13 cellular contexts compared by ENCODE assay signal in genomic region chr7:20201380-20201779, GRCh38. TPM values are rescaled to one million over a fixed set of nuclear protein-coding genes. Genes with fewer than 3 reads are reported as not detected.
DNase-seq lines count a peak whose midpoint lies in the region; ATAC-seq, FAIRE-seq and TF ChIP-seq lines count a peak whose summit lies in the region.
"Had no signal": no experiment of that assay in that cellular context is flagged by ENCODE, and none has a peak within 500 bp of the region (broad histone marks: within the 10 kb centered on the region; RNA-seq: fewer than 3 reads in every experiment).

No MANE protein-coding gene starts in this region.

- no peak for TF ChIP-seq RAD21 in SK-N-SH (IDR thresholded peaks at IDR 0.05; ENCODE audit: low read length)

- TF ChIP-seq CTCF in kidney (IDR thresholded peaks at IDR 0.05; ENCODE audit: borderline replicate concordance, extremely low read depth, insufficient read depth) = no peak
- no peak for TF ChIP-seq CTCF in SK-N-SH (IDR thresholded peaks at IDR 0.05)

- no peak for FAIRE-seq in kidney (lab: Jason Lieb, UNC)
- FAIRE-seq: pancreas had no signal

- no peaks in the 10 kb centered on the region for H4K20me1 ChIP-seq in SK-N-SH (ENCODE audit: insufficient read depth)

- H2AFZ ChIP-seq in SK-N-SH (ENCODE audit: low read depth) = no peak overlapping the region

- H3K9ac ChIP-seq in kidney (ENCODE audit: low read length in 2 of 2) (no peak overlapping the region), SK-N-SH (no peak overlapping the region)

- H3K27me3 Mint-ChIP-seq in activated CD4-positive, alpha-beta memory T cell treated with anti-CD3 and anti-CD28 coated beads, Interleukin-2, amount 10 ng/mL, durations not matched to agents 7 days and 5 days = no peaks in the 10 kb centered on the region
- H3K27me3 Mint-ChIP-seq: activated naive CD8-positive, alpha-beta T cell; CD4-positive, CD25-positive, alpha-beta regulatory T cell had no signal

- no peak overlapping the region for H3K4me3 Mint-ChIP-seq in activated CD4-positive, alpha-beta memory T cell treated with anti-CD3 and anti-CD28 coated beads, Interleukin-2, amount 10 ng/mL, durations not matched to agents 7 days and 5 days
- H3K4me3 Mint-ChIP-seq: activated naive CD8-positive, alpha-beta T cell; CD4-positive, CD25-positive, alpha-beta regulatory T cell had no signal

- H3K9me3 ChIP-seq in kidney (ENCODE audit: control insufficient read depth in 1 of 2, low read length in 2 of 2) = no peaks in the 10 kb centered on the region
- no peaks in the 10 kb centered on the region for H3K9me3 ChIP-seq in SK-N-SH
- H3K9me3 ChIP-seq: pancreas had no signal

- no peaks in the 10 kb centered on the region for H3K4me1 Mint-ChIP-seq in activated CD4-positive, alpha-beta memory T cell treated with anti-CD3 and anti-CD28 coated beads, Interleukin-2, amount 10 ng/mL, durations not matched to agents 7 days and 5 days

- H3K36me3 ChIP-seq in kidney (ENCODE audit: control insufficient read depth in 1 of 2, insufficient read depth in 2 of 2, low read length in 2 of 2) (no peaks in the 10 kb centered on the region), SK-N-SH (replicated peaks in 1 of 2; ENCODE audit: control insufficient read depth in 1 of 2, insufficient read depth in 2 of 2, low read length in 1 of 2) (no peaks in the 10 kb centered on the region)
- H3K36me3 ChIP-seq: pancreas had no signal

- H3K9me3 Mint-ChIP-seq in activated CD4-positive, alpha-beta memory T cell treated with anti-CD3 and anti-CD28 coated beads, Interleukin-2, amount 10 ng/mL, durations not matched to agents 7 days and 5 days = no peaks in the 10 kb centered on the region

- H3K9me2 ChIP-seq in SK-N-SH = no peaks in the 10 kb centered on the region

- H3K27ac ChIP-seq in kidney (ENCODE audit: low read depth in 2 of 2, low read length in 2 of 2) (peak overlapping the region; percentile 9 to 77), SK-N-SH (ENCODE audit: low read depth in 2 of 2, low read length in 1 of 2) (no peak overlapping the region)

- TF ChIP-seq EP300 in SK-N-SH (IDR thresholded peaks at IDR 0.05; ENCODE audit: borderline replicate concordance in 1 of 2, low read depth in 1 of 2, low read length in 1 of 2) = no peak

- intact Hi-C loops in kidney (cut with DNase I) = no loop called here

- no peak overlapping the region for H3K4me2 ChIP-seq in SK-N-SH

- no peak overlapping the region for H3K4me3 ChIP-seq in kidney (ENCODE audit: low read length in 2 of 2)
- H3K4me3 ChIP-seq in SK-N-SH (ENCODE audit: low read depth in 2 of 2, low read length in 1 of 2) = no peak overlapping the region
- H3K4me3 ChIP-seq: pancreas had no signal

- 67% methylated on average over 3 of the region's 3 CpGs for WGBS in SK-N-SH (ENCODE audit: low lambda C conversion rate)

- CTCF ChIA-PET in SK-N-SH (lab: Yijun Ruan, JAX) = no interaction called here
- CTCF ChIA-PET in activated CD4-positive, alpha-beta memory T cell treated with anti-CD3 and anti-CD28 coated beads, Interleukin-2, amount 10 ng/mL, durations not matched to agents 7 days and 5 days (lab: Charles Lee) = no interaction called here

- peaks cover 7 to 23% of the 10 kb centered on the region in 2 donors for H3K4me1 ChIP-seq in kidney (ENCODE audit: control insufficient read depth in 1 of 2, insufficient read depth in 1 of 2, low read depth in 1 of 2, low read length in 2 of 2)
- peaks cover 0 to 9% of the 10 kb centered on the region in 2 experiments; a peak in 2 of 4 replicates for H3K4me1 ChIP-seq in SK-N-SH (ENCODE audit: control insufficient read depth in 1 of 2, insufficient read depth in 2 of 2, low read depth in 1 of 2, low read length in 1 of 2)

- ATAC-seq in GM21423 (IDR thresholded peaks at IDR 0.05; ENCODE audit: unreplicated experiment) (peak; percentile 35), HG02885 (IDR thresholded peaks at IDR 0.05; ENCODE audit: poor library complexity, unreplicated experiment) (no peak)

- POLR2A ChIA-PET in SK-N-SH (lab: Yijun Ruan, JAX) = no interaction called here
- POLR2A ChIA-PET in activated CD4-positive, alpha-beta memory T cell treated with anti-CD3 and anti-CD28 coated beads, Interleukin-2, amount 10 ng/mL, durations not matched to agents 7 days and 5 days (lab: Charles Lee) = no interaction called here

- peaks cover 7% of the 10 kb centered on the region for H3F3A ChIP-seq in SK-N-SH (replicated peaks; ENCODE audit: insufficient read depth)

- DNase-seq in GDM1 (lab: John Stamatoyannopoulos, UW) = peak; percentile 34
- DNase-seq in KG1 (lab: John Stamatoyannopoulos, UW) = peak; percentile 62
- DNase-seq in kidney = no peak
- DNase-seq in SK-N-SH = no peak
- DNase-seq in T-helper 2 cell = no peak
- DNase-seq in activated CD4-positive, alpha-beta memory T cell treated with anti-CD3 and anti-CD28 coated beads, Interleukin-2, amount 10 ng/mL, durations not matched to agents 7 days and 5 days = no peak
- DNase-seq: CD4-positive, CD25-positive, alpha-beta regulatory T cell; NCI-H1092 treated with DMSO at 0.1 percent for 48 hours; pancreas; SW 1271 had no signal

- H3K27ac Mint-ChIP-seq in activated CD4-positive, alpha-beta memory T cell treated with anti-CD3 and anti-CD28 coated beads, Interleukin-2, amount 10 ng/mL, durations not matched to agents 7 days and 5 days = no peak overlapping the region
- H3K27ac Mint-ChIP-seq: activated naive CD8-positive, alpha-beta T cell had no signal

- H3K27me3 ChIP-seq in SK-N-SH (ENCODE audit: insufficient read depth) = no peaks in the 10 kb centered on the region
- H3K27me3 ChIP-seq: pancreas had no signal

- H3K36me3 Mint-ChIP-seq in activated CD4-positive, alpha-beta memory T cell treated with anti-CD3 and anti-CD28 coated beads, Interleukin-2, amount 10 ng/mL, durations not matched to agents 7 days and 5 days (ENCODE audit: low read depth) = no peaks in the 10 kb centered on the region
- H3K36me3 Mint-ChIP-seq: activated naive CD8-positive, alpha-beta T cell; CD4-positive, CD25-positive, alpha-beta regulatory T cell had no signal

- H3K79me2 ChIP-seq in SK-N-SH (ENCODE audit: insufficient read depth) = no peaks in the 10 kb centered on the region

TF ChIP-seq in SK-N-SH, 30 proteins besides CTCF, POLR2A, EP300 and RAD21:
- TF ChIP-seq IRF3 (IDR thresholded peaks at IDR 0.05; ENCODE audit: low read depth, low read length) (no peak), ZBTB33 (IDR thresholded peaks at IDR 0.05; ENCODE audit: borderline replicate concordance, low read depth) (no peak), GABPA (IDR thresholded peaks at IDR 0.05; ENCODE audit: low read depth) (no peak), REST (IDR thresholded peaks at IDR 0.05; ENCODE audit: low read depth, low read length) (no peak), MXI1 (IDR thresholded peaks at IDR 0.05; ENCODE audit: low read depth, low read length) (no peak)

RNA-seq across cellular contexts. Expression of gene MACC1, which starts 15.8 kb away (rescaled TPM):
- 72.6 TPM for total RNA-seq in kidney
- polyA plus RNA-seq in kidney (ENCODE audit: insufficient read depth, low read depth, low replicate concordance) (3.7 TPM), SK-N-SH (2012; rRNA removed) (not detected in 2 replicates)
- not detected in 2 replicates for polyA plus RNA-seq in SK-N-SH (2012; cell fraction: cytosol; rRNA removed)
- not detected in 2 replicates for polyA plus RNA-seq in SK-N-SH (2012; cell fraction: nucleus; rRNA removed)
- total RNA-seq in activated CD4-positive, alpha-beta memory T cell treated with anti-CD3 and anti-CD28 coated beads, Interleukin-2, amount 10 ng/mL, durations not matched to agents 7 days and 5 days = under 1 TPM; 0.18 to 0.20 TPM

Comparison
In these comparisons a context has a peak if more than half of its experiments do, and no peak if none do; other contexts are left out.
1. DNase-seq: peak in GDM1 (single experiment) and KG1 (single experiment); none in kidney (single experiment), SK-N-SH (single experiment), T-helper 2 cell (0 of 5) and activated CD4-positive, alpha-beta memory T cell treated with anti-CD3 and anti-CD28 coated beads, Interleukin-2, amount 10 ng/mL, durations not matched to agents 7 days and 5 days (single experiment).
2. H3K27ac ChIP-seq: peak in kidney (2 of 2); none in SK-N-SH (0 of 2).
3. RNA of gene MACC1, which starts 15.8 kb away (total RNA-seq): 72.6 TPM in kidney (single experiment); 0.18 to 0.20 TPM in activated CD4-positive, alpha-beta memory T cell treated with anti-CD3 and anti-CD28 coated beads, Interleukin-2, amount 10 ng/mL, durations not matched to agents 7 days and 5 days; every median in the first group is over 10 times any median in the second.